Comparison of ENCODE assay signal across 1 cellular context in genomic region chr11:61841636-61842332, GRCh38.
TF ChIP-seq lines count a peak whose summit lies in the region.

No MANE protein-coding gene starts in this region.

TF ChIP-seq in K562, 482 proteins besides CTCF, POLR2A, EP300 and RAD21 (continued from another document and continues in another):
- TF ChIP-seq, protein P1, sequence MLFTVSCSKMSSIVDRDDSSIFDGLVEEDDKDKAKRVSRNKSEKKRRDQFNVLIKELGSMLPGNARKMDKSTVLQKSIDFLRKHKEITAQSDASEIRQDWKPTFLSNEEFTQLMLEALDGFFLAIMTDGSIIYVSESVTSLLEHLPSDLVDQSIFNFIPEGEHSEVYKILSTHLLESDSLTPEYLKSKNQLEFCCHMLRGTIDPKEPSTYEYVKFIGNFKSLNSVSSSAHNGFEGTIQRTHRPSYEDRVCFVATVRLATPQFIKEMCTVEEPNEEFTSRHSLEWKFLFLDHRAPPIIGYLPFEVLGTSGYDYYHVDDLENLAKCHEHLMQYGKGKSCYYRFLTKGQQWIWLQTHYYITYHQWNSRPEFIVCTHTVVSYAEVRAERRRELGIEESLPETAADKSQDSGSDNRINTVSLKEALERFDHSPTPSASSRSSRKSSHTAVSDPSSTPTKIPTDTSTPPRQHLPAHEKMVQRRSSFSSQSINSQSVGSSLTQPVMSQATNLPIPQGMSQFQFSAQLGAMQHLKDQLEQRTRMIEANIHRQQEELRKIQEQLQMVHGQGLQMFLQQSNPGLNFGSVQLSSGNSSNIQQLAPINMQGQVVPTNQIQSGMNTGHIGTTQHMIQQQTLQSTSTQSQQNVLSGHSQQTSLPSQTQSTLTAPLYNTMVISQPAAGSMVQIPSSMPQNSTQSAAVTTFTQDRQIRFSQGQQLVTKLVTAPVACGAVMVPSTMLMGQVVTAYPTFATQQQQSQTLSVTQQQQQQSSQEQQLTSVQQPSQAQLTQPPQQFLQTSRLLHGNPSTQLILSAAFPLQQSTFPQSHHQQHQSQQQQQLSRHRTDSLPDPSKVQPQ (CRISPR knock-in tag; IDR thresholded peaks at IDR 0.05; ENCODE audit: borderline replicate concordance): no peak; the same call in 1 of the 2 replicates
- peak; percentile 18; the same call in 1 of the 2 replicates for TF ChIP-seq BHLHE40 (IDR thresholded peaks at IDR 0.05; ENCODE audit: low read length)
- no peak for TF ChIP-seq SRF (CRISPR knock-in tag; IDR thresholded peaks at IDR 0.05)
- TF ChIP-seq, protein P2, sequence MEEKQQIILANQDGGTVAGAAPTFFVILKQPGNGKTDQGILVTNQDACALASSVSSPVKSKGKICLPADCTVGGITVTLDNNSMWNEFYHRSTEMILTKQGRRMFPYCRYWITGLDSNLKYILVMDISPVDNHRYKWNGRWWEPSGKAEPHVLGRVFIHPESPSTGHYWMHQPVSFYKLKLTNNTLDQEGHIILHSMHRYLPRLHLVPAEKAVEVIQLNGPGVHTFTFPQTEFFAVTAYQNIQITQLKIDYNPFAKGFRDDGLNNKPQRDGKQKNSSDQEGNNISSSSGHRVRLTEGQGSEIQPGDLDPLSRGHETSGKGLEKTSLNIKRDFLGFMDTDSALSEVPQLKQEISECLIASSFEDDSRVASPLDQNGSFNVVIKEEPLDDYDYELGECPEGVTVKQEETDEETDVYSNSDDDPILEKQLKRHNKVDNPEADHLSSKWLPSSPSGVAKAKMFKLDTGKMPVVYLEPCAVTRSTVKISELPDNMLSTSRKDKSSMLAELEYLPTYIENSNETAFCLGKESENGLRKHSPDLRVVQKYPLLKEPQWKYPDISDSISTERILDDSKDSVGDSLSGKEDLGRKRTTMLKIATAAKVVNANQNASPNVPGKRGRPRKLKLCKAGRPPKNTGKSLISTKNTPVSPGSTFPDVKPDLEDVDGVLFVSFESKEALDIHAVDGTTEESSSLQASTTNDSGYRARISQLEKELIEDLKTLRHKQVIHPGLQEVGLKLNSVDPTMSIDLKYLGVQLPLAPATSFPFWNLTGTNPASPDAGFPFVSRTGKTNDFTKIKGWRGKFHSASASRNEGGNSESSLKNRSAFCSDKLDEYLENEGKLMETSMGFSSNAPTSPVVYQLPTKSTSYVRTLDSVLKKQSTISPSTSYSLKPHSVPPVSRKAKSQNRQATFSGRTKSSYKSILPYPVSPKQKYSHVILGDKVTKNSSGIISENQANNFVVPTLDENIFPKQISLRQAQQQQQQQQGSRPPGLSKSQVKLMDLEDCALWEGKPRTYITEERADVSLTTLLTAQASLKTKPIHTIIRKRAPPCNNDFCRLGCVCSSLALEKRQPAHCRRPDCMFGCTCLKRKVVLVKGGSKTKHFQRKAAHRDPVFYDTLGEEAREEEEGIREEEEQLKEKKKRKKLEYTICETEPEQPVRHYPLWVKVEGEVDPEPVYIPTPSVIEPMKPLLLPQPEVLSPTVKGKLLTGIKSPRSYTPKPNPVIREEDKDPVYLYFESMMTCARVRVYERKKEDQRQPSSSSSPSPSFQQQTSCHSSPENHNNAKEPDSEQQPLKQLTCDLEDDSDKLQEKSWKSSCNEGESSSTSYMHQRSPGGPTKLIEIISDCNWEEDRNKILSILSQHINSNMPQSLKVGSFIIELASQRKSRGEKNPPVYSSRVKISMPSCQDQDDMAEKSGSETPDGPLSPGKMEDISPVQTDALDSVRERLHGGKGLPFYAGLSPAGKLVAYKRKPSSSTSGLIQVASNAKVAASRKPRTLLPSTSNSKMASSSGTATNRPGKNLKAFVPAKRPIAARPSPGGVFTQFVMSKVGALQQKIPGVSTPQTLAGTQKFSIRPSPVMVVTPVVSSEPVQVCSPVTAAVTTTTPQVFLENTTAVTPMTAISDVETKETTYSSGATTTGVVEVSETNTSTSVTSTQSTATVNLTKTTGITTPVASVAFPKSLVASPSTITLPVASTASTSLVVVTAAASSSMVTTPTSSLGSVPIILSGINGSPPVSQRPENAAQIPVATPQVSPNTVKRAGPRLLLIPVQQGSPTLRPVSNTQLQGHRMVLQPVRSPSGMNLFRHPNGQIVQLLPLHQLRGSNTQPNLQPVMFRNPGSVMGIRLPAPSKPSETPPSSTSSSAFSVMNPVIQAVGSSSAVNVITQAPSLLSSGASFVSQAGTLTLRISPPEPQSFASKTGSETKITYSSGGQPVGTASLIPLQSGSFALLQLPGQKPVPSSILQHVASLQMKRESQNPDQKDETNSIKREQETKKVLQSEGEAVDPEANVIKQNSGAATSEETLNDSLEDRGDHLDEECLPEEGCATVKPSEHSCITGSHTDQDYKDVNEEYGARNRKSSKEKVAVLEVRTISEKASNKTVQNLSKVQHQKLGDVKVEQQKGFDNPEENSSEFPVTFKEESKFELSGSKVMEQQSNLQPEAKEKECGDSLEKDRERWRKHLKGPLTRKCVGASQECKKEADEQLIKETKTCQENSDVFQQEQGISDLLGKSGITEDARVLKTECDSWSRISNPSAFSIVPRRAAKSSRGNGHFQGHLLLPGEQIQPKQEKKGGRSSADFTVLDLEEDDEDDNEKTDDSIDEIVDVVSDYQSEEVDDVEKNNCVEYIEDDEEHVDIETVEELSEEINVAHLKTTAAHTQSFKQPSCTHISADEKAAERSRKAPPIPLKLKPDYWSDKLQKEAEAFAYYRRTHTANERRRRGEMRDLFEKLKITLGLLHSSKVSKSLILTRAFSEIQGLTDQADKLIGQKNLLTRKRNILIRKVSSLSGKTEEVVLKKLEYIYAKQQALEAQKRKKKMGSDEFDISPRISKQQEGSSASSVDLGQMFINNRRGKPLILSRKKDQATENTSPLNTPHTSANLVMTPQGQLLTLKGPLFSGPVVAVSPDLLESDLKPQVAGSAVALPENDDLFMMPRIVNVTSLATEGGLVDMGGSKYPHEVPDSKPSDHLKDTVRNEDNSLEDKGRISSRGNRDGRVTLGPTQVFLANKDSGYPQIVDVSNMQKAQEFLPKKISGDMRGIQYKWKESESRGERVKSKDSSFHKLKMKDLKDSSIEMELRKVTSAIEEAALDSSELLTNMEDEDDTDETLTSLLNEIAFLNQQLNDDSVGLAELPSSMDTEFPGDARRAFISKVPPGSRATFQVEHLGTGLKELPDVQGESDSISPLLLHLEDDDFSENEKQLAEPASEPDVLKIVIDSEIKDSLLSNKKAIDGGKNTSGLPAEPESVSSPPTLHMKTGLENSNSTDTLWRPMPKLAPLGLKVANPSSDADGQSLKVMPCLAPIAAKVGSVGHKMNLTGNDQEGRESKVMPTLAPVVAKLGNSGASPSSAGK (IDR thresholded peaks at IDR 0.05): no peak; the same call in 1 of the 2 replicates
- peak; percentile 72 for TF ChIP-seq DMBX1 (CRISPR knock-in tag; IDR thresholded peaks at IDR 0.05; ENCODE audit: borderline replicate concordance)
- TF ChIP-seq FOXJ2 (tag; IDR thresholded peaks at IDR 0.05): no peak
- no peak for TF ChIP-seq LARP7 (IDR thresholded peaks at IDR 0.05)
- TF ChIP-seq ELK1 (CRISPR knock-in tag; IDR thresholded peaks at IDR 0.05): no peak
- TF ChIP-seq SETDB1 (IDR thresholded peaks at IDR 0.05; ENCODE audit: low read length): no peak
- peak; percentile 61; the same call in 1 of the 2 replicates for TF ChIP-seq ZNF175 (CRISPR knock-in tag; IDR thresholded peaks at IDR 0.05; ENCODE audit: low read depth)
- TF ChIP-seq, protein P3, sequence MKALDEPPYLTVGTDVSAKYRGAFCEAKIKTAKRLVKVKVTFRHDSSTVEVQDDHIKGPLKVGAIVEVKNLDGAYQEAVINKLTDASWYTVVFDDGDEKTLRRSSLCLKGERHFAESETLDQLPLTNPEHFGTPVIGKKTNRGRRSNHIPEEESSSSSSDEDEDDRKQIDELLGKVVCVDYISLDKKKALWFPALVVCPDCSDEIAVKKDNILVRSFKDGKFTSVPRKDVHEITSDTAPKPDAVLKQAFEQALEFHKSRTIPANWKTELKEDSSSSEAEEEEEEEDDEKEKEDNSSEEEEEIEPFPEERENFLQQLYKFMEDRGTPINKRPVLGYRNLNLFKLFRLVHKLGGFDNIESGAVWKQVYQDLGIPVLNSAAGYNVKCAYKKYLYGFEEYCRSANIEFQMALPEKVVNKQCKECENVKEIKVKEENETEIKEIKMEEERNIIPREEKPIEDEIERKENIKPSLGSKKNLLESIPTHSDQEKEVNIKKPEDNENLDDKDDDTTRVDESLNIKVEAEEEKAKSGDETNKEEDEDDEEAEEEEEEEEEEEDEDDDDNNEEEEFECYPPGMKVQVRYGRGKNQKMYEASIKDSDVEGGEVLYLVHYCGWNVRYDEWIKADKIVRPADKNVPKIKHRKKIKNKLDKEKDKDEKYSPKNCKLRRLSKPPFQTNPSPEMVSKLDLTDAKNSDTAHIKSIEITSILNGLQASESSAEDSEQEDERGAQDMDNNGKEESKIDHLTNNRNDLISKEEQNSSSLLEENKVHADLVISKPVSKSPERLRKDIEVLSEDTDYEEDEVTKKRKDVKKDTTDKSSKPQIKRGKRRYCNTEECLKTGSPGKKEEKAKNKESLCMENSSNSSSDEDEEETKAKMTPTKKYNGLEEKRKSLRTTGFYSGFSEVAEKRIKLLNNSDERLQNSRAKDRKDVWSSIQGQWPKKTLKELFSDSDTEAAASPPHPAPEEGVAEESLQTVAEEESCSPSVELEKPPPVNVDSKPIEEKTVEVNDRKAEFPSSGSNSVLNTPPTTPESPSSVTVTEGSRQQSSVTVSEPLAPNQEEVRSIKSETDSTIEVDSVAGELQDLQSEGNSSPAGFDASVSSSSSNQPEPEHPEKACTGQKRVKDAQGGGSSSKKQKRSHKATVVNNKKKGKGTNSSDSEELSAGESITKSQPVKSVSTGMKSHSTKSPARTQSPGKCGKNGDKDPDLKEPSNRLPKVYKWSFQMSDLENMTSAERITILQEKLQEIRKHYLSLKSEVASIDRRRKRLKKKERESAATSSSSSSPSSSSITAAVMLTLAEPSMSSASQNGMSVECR (CRISPR knock-in tag; IDR thresholded peaks at IDR 0.05): peak; percentile 53; the same call in 1 of the 2 replicates
- TF ChIP-seq JUND (IDR thresholded peaks at IDR 0.05; ENCODE audit: borderline replicate concordance, low read depth, low read length): peak; percentile 64; the same call in 1 of the 2 replicates
- TF ChIP-seq JUND (tag; IDR thresholded peaks at IDR 0.05; ENCODE audit: borderline replicate concordance, low read depth, low read length): peak; percentile 79; the same call in 1 of the 3 replicates
- no peak for TF ChIP-seq PHTF2 (CRISPR knock-in tag; IDR thresholded peaks at IDR 0.05)
- TF ChIP-seq JUNB (CRISPR knock-in tag; conservative IDR thresholded peaks at IDR 0.05): no peak
- peak; percentile 90 for TF ChIP-seq TCF3 (CRISPR knock-in tag; IDR thresholded peaks at IDR 0.05)
- TF ChIP-seq ZNF431 (CRISPR knock-in tag; IDR thresholded peaks at IDR 0.05): no peak
- TF ChIP-seq NRF1 (conservative IDR thresholded peaks at IDR 0.05 in 1 of 2, IDR thresholded peaks at IDR 0.05 in 1 of 2): 0 out of 4 replicates have a peak, but pooled peaks of 1 of the 2 experiments have one; percentile 19
- TF ChIP-seq MAZ (CRISPR knock-in tag; conservative IDR thresholded peaks at IDR 0.05 in 1 of 2, IDR thresholded peaks at IDR 0.05 in 1 of 2): peak; percentile 27 to 53; a peak in 2 of 4 replicates
- TF ChIP-seq BRCA1 (IDR thresholded peaks at IDR 0.05): no peak
- TF ChIP-seq BRCA1 (CRISPR knock-in tag; IDR thresholded peaks at IDR 0.05): no peak
- TF ChIP-seq MYC (IDR thresholded peaks at IDR 0.05; ENCODE audit: low read depth, low read length): no peak; the same call in 1 of the 2 replicates
- TF ChIP-seq MYC (CRISPR knock-in tag; IDR thresholded peaks at IDR 0.05; ENCODE audit: borderline replicate concordance, low read depth): no peak
- TF ChIP-seq ZNF184 (CRISPR knock-in tag; IDR thresholded peaks at IDR 0.05): no peak
- peak; percentile 83 for TF ChIP-seq RBBP5 (IDR thresholded peaks at IDR 0.05; ENCODE audit: borderline replicate concordance, insufficient read depth, low read length, poor library complexity, severe bottlenecking)
- TF ChIP-seq SREBF2 (CRISPR knock-in tag; IDR thresholded peaks at IDR 0.05): no peak
- TF ChIP-seq BCOR (IDR thresholded peaks at IDR 0.05): peak; percentile 58; the same call in 1 of the 2 replicates
- no peak for TF ChIP-seq ZNF830 (CRISPR knock-in tag; IDR thresholded peaks at IDR 0.05)
- TF ChIP-seq, protein P4, sequence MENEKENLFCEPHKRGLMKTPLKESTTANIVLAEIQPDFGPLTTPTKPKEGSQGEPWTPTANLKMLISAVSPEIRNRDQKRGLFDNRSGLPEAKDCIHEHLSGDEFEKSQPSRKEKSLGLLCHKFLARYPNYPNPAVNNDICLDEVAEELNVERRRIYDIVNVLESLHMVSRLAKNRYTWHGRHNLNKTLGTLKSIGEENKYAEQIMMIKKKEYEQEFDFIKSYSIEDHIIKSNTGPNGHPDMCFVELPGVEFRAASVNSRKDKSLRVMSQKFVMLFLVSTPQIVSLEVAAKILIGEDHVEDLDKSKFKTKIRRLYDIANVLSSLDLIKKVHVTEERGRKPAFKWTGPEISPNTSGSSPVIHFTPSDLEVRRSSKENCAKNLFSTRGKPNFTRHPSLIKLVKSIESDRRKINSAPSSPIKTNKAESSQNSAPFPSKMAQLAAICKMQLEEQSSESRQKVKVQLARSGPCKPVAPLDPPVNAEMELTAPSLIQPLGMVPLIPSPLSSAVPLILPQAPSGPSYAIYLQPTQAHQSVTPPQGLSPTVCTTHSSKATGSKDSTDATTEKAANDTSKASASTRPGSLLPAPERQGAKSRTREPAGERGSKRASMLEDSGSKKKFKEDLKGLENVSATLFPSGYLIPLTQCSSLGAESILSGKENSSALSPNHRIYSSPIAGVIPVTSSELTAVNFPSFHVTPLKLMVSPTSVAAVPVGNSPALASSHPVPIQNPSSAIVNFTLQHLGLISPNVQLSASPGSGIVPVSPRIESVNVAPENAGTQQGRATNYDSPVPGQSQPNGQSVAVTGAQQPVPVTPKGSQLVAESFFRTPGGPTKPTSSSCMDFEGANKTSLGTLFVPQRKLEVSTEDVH (IDR thresholded peaks at IDR 0.05; ENCODE audit: low read depth, partially characterized antibody): peak; percentile 67
- TF ChIP-seq ZNF644 (tag; IDR thresholded peaks at IDR 0.05; ENCODE audit: low read depth): peak; percentile 86; the same call in 1 of the 2 replicates
- TF ChIP-seq HDAC1 (IDR thresholded peaks at IDR 0.05): peak; percentile 22 to 94; a peak in 3 of 4 replicates
- no peak for TF ChIP-seq NR2C2 (CRISPR knock-in tag; IDR thresholded peaks at IDR 0.05)
- TF ChIP-seq NR2C2 (tag; IDR thresholded peaks at IDR 0.05): peak; percentile 79
- no peak for TF ChIP-seq MBD1 (CRISPR knock-in tag; IDR thresholded peaks at IDR 0.05)
- peak; percentile 78 for TF ChIP-seq STAT5A (IDR thresholded peaks at IDR 0.05; ENCODE audit: borderline replicate concordance, low read length)
